14 cellular contexts compared by ENCODE assay signal in the genomic region with DNA sequence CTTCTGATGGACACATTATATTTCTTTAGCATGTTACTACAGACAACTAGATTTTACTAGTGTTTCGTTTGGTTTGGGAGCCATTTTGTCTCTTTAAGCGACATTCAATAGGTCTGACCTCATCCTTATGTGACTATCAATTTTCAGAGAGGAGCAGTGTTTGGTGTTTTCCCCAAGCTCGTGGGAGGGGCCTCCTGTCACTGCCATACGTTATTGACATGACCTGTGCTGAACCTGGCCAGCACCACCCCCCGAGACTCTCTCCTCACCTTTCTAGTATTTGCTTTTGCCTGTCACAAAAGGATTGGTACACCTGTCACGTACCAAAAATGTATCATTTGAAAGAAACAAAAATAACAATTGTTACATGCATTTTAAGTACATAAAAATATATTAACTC.
A peak's percentile ranks its signal among the peaks of the same experiment; 100 is the strongest.
DNase-seq lines count a peak whose midpoint lies in the region; ATAC-seq and TF ChIP-seq lines count a peak whose summit lies in the region.
"Had no signal": no experiment of that assay in that cellular context is flagged by ENCODE, and none has a peak within 500 bp of the region (broad histone marks: within the 10 kb centered on the region; RNA-seq: fewer than 3 reads in every experiment).

No MANE protein-coding gene starts in this region.

- TF ChIP-seq CTCF in DND-41 (IDR thresholded peaks at IDR 0.05; ENCODE audit: borderline replicate concordance, extremely low read depth, low read length, poor library complexity, severe bottlenecking) (no peak), brain microvascular endothelial cell (IDR thresholded peaks at IDR 0.05; ENCODE audit: low read depth, low read length, missing control alignments) (no peak)

- peaks cover 92% of the 10 kb centered on the region for H3K79me2 ChIP-seq in DND-41 (ENCODE audit: insufficient read depth, low read length)

- peaks cover 62% of the 10 kb centered on the region for H4K20me1 ChIP-seq in DND-41 (ENCODE audit: insufficient read depth, low read length)
- H4K20me1 ChIP-seq: BLaER1 treated with 17β-estradiol and CSF1 and Interleukin-3, amounts not matched to agents 10 nM and 100 nM had no signal

- peaks cover 6% of the 10 kb centered on the region for H3K9me3 ChIP-seq in DND-41 (ENCODE audit: insufficient read depth, low read length, severe bottlenecking)

- intact Hi-C loops in sciatic nerve (cut with DNase I), result no loop called here

- peak overlapping the region; percentile 11; the same call in 1 of the 2 replicates for H3K9ac ChIP-seq in DND-41 (ENCODE audit: low read depth, low read length)
- H3K9ac ChIP-seq: BLaER1 treated with 17β-estradiol and CSF1 and Interleukin-3, amounts not matched to agents 10 nM and 100 nM had no signal

- no peaks in the 10 kb centered on the region for H3K27me3 ChIP-seq in DND-41 (ENCODE audit: insufficient read depth, low read length, poor library complexity)
- H3K27me3 ChIP-seq in brain microvascular endothelial cell (replicated peaks), result no peaks in the 10 kb centered on the region
- H3K27me3 ChIP-seq: BLaER1 treated with 17β-estradiol and CSF1 and Interleukin-3, amounts not matched to agents 10 nM and 100 nM had no signal

- H3K4me3 ChIP-seq in DND-41 (ENCODE audit: low read depth in 1 of 2, low read length in 2 of 2) (peak overlapping the region in 1 of 2 experiments; percentile 49; a peak in 2 of 4 replicates), brain microvascular endothelial cell (ENCODE audit: low read depth, low read length) (no peak overlapping the region)
- H3K4me3 ChIP-seq: BLaER1 treated with 17β-estradiol and CSF1 and Interleukin-3, amounts not matched to agents 10 nM and 100 nM; GM23338 had no signal

- H3K36me3 ChIP-seq in DND-41 (ENCODE audit: insufficient read depth, low read length) (peaks cover 67% of the 10 kb centered on the region), brain microvascular endothelial cell (replicated peaks) (no peaks in the 10 kb centered on the region)
- H3K36me3 ChIP-seq: BLaER1 treated with 17β-estradiol and CSF1 and Interleukin-3, amounts not matched to agents 10 nM and 100 nM had no signal

- H3K4me1 ChIP-seq in DND-41 (ENCODE audit: insufficient read depth, low read length), result peaks cover 66% of the 10 kb centered on the region

- in situ Hi-C loops in brain microvascular endothelial cell (cut with HindIII; ENCODE audit: low pct_ligation_motif_present, low sequenced_read_pairs), result no loop called here

- peak overlapping the region; percentile 58 for H3K4me2 ChIP-seq in DND-41 (ENCODE audit: insufficient read depth, low read length)
- H3K4me2 ChIP-seq: BLaER1 treated with 17β-estradiol and CSF1 and Interleukin-3, amounts not matched to agents 10 nM and 100 nM; GM23338 had no signal

- H3K27ac ChIP-seq in DND-41 (ENCODE audit: low read length), result peak overlapping the region; percentile 46
- no peak overlapping the region for H3K27ac ChIP-seq in brain microvascular endothelial cell
- H3K27ac ChIP-seq: BLaER1 treated with 17β-estradiol and CSF1 and Interleukin-3, amounts not matched to agents 10 nM and 100 nM had no signal

- ATAC-seq in DND-41 (ENCODE audit: insufficient read depth, low read depth) (no peak), sciatic nerve (no peak), GM19467 (IDR thresholded peaks at IDR 0.05; ENCODE audit: unreplicated experiment) (no peak)
- ATAC-seq: GM23338 had no signal

- no peak overlapping the region for H2AFZ ChIP-seq in DND-41 (ENCODE audit: low read depth, low read length)
- H2AFZ ChIP-seq: GM23338 had no signal

- peak; percentile 34 for DNase-seq in NCI-H2171 treated with DMSO at 0.1 percent for 48 hours (lab: John Stamatoyannopoulos, UW)
- no peak for DNase-seq in NCI-H2171 (lab: John Stamatoyannopoulos, UW)
- DNase-seq in DND-41, result no peak
- DNase-seq in NCI-H774 (lab: John Stamatoyannopoulos, UW), result peak; percentile 31
- DNase-seq in sciatic nerve (ENCODE audit: low spot score), result peak; percentile 9
- DNase-seq in brain microvascular endothelial cell, result no peak
- DNase-seq: ACHN; CD4-positive, CD25-positive, alpha-beta regulatory T cell; DMS79; EL; H7 had no signal

Comparison
In these comparisons a context has a peak if more than half of its experiments do, and no peak if none do; other contexts are left out.
1. DNase-seq: peak in NCI-H2171 treated with DMSO at 0.1 percent for 48 hours (single experiment), NCI-H774 (single experiment) and sciatic nerve (single experiment); none in NCI-H2171 (single experiment), DND-41 (single experiment) and brain microvascular endothelial cell (single experiment).